In the genomic region with DNA sequence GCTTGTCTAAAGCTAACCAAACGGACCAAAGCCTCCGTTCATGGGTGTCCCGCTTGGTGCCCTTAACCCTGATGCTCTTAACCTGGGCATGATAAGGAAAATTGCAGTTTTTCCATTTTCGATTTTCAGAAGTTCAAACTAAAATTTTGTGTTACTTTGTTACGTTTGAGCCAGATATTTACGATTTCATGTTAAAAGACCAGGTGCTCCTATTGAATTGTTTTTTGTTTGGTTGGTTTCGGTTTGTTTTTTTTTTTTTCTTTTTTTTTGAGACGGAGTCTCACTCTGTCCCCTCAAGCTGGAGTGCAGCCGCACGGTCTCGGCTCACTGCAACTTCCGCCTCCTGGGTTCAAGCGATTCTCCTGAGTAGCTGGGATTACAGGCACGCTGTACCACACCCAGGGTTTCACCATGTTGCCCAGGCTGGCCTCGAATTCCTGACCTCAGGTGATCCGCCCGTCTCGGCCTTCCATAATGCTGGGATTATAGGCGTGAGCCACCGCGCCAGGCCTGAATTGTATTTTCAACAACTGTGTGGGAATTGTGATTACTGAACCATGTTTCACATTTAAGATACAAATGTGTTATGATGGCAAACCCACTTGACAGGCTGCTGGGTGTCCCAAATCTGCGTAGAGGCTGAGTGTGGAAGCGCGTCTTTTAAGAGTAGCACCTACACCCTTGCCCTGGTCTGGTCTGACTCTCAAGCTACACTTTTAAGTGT, we compare ENCODE assay signal across 8 cellular contexts. TPM values are rescaled to one million over a fixed set of nuclear protein-coding genes. Genes with fewer than 3 reads are reported as not detected.
DNase-seq lines count a peak whose midpoint lies in the region; ATAC-seq and TF ChIP-seq lines count a peak whose summit lies in the region.

No MANE protein-coding gene starts in this region.

- H3K27ac ChIP-seq in PC-3 (ENCODE audit: low read length) = peak overlapping the region; percentile 72

- no peak for TF ChIP-seq CTCF in PC-3 (conservative IDR thresholded peaks at IDR 0.05; ENCODE audit: low read depth, low read length)
- TF ChIP-seq CTCF in epithelial cell of proximal tubule (conservative IDR thresholded peaks at IDR 0.05; ENCODE audit: low read depth, low read length) = no peak
- TF ChIP-seq CTCF in progenitor cell of endocrine pancreas (IDR thresholded peaks at IDR 0.05; ENCODE audit: unreplicated experiment) = no peak

- H3K4me1 ChIP-seq in ES-I3 (ENCODE audit: insufficient read depth, low read length) = peaks cover 6% of the 10 kb centered on the region; the same call in 1 of the 2 replicates
- peaks cover 23% of the 10 kb centered on the region for H3K4me1 ChIP-seq in PC-3 (ENCODE audit: insufficient read depth, low read length)

- H2AFZ ChIP-seq in PC-3 (ENCODE audit: low read length) = peak overlapping the region; percentile 96

- intact Hi-C loops in PC-3 (cut with micrococcal nuclease) = no loop called here

- H3F3A ChIP-seq in PC-3 (ENCODE audit: low read length, unreplicated experiment) = no peaks in the 10 kb centered on the region

- H3K27me3 Mint-ChIP-seq in progenitor cell of endocrine pancreas = no peaks in the 10 kb centered on the region

- H3K36me3 Mint-ChIP-seq in progenitor cell of endocrine pancreas (ENCODE audit: insufficient read depth) = peaks cover 9% of the 10 kb centered on the region

- H3K27ac Mint-ChIP-seq in progenitor cell of endocrine pancreas = peak overlapping the region; percentile 98

- H3K9me2 ChIP-seq in PC-3 (replicated peaks; ENCODE audit: low read length) = no peaks in the 10 kb centered on the region

- H3K4me1 Mint-ChIP-seq in progenitor cell of endocrine pancreas (ENCODE audit: low read depth) = peaks cover 24% of the 10 kb centered on the region

- no peaks in the 10 kb centered on the region for H3K9me3 ChIP-seq in ES-I3 (ENCODE audit: control insufficient read depth, insufficient read depth, low read length)
- H3K9me3 ChIP-seq in PC-3 (ENCODE audit: low read length) = no peaks in the 10 kb centered on the region

- BruUV-seq in PC-3 (replicated peaks; lab: Mats Ljungman, UMichigan) = TSS peak; percentile 88

- H3K4me2 ChIP-seq in PC-3 (ENCODE audit: low read length) = peak overlapping the region; percentile 94

- peak overlapping the region; percentile 81 for H3K4me3 Mint-ChIP-seq in progenitor cell of endocrine pancreas (ENCODE audit: low read depth)

- DNase-seq in PC-3 (no peak), epithelial cell of proximal tubule (ENCODE audit: low read depth) (no peak), progenitor cell of endocrine pancreas (ENCODE audit: low spot score, unreplicated experiment) (no peak), cerebellar cortex (ENCODE audit: low spot score) (no peak), middle frontal gyrus (ENCODE audit: extremely low spot score, low spot score) (no peak)

- H3K9ac ChIP-seq in ES-I3 (ENCODE audit: low read depth, low read length) = peak overlapping the region; percentile 86
- H3K9ac ChIP-seq in PC-3 (ENCODE audit: low read length) = peak overlapping the region; percentile 76

- CTCF ChIA-PET in PC-3 (lab: Charles Lee) = interaction anchor here (0.6 kb wide), 1 partner anchor 80 kb away, joined by 4 read pairs; no protein-coding TSS in a partner anchor

- peak overlapping the region; percentile 74 for H3K4me3 ChIP-seq in PC-3 (ENCODE audit: low read length)
- peak overlapping the region; percentile 67 for H3K4me3 ChIP-seq in epithelial cell of proximal tubule (ENCODE audit: low read depth, low read length)

- H3K9me3 Mint-ChIP-seq in progenitor cell of endocrine pancreas (ENCODE audit: low read depth) = no peaks in the 10 kb centered on the region

- ATAC-seq in PC-3 = no peak
- ATAC-seq in HG02970 (IDR thresholded peaks at IDR 0.05; ENCODE audit: low FRiP score, unreplicated experiment) = no peak
- ATAC-seq in HG03108 (IDR thresholded peaks at IDR 0.05; ENCODE audit: unreplicated experiment) = no peak

- no peaks in the 10 kb centered on the region for H3K27me3 ChIP-seq in PC-3 (ENCODE audit: low read length)

- POLR2A ChIA-PET in PC-3 (lab: Charles Lee; ENCODE audit: unreplicated experiment) = interaction anchor here (0.5 to 0.7 kb wide), 2 partner anchors 27 to 1159 kb away, joined by 3 to 4 read pairs; no protein-coding TSS in a partner anchor

- no peaks in the 10 kb centered on the region for H3K36me3 ChIP-seq in ES-I3 (ENCODE audit: insufficient read depth, low read length)
- H3K36me3 ChIP-seq in PC-3 (ENCODE audit: low read depth, low read length) = no peaks in the 10 kb centered on the region

- peaks cover 38% of the 10 kb centered on the region for H3K79me2 ChIP-seq in PC-3 (ENCODE audit: low read length)

- no peaks in the 10 kb centered on the region for H4K20me1 ChIP-seq in PC-3 (ENCODE audit: low read length)

RNA-seq across cellular contexts. Expression of gene USP28, which starts 0.9 kb away (rescaled TPM):
- total RNA-seq in PC-3 (2014; rRNA removed) (27.7 and 55.8 TPM in 2 replicates), epithelial cell of proximal tubule (11.6 and 23.4 TPM in 2 replicates), progenitor cell of endocrine pancreas (54.8 and 56.4 TPM in 2 replicates)

RNA-seq across cellular contexts. Expression of gene HTR3B, which starts 28.4 kb away (rescaled TPM):
- total RNA-seq in PC-3 (2014; rRNA removed) (not detected in 2 replicates), epithelial cell of proximal tubule (not detected in 2 replicates), progenitor cell of endocrine pancreas (not detected in 2 replicates)
